1 cellular context compared by ENCODE assay signal in the genomic region with DNA sequence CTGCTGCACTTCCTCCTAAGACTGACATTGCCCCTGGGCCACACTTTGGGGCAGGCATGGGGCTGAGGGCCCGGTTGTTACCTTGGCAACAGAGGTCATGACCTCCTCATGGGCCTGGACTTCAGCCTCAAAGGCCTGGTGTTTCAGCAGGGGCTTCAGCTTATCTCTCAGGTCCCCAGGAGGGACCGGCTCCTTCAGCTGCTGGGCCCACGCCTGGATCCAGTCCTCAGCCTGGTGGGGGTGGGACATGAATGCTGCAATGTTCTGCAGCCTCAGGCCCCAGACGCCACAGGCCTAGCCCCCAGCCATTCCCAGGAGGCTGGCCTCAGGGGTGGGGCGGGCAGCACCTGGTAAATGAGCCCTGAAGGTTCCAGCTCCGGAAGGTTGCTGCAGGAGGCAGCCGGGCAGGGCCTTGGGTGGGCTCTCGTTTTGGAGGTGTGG.
TF ChIP-seq lines count a peak whose summit lies in the region.

No MANE protein-coding gene starts in this region.

TF ChIP-seq in HepG2, 621 proteins besides CTCF, POLR2A, EP300 and RAD21 (continues in another document):
- TF ChIP-seq ZNF282 (IDR thresholded peaks at IDR 0.05; ENCODE audit: partially characterized antibody) = no peak
- TF ChIP-seq, protein P1, sequence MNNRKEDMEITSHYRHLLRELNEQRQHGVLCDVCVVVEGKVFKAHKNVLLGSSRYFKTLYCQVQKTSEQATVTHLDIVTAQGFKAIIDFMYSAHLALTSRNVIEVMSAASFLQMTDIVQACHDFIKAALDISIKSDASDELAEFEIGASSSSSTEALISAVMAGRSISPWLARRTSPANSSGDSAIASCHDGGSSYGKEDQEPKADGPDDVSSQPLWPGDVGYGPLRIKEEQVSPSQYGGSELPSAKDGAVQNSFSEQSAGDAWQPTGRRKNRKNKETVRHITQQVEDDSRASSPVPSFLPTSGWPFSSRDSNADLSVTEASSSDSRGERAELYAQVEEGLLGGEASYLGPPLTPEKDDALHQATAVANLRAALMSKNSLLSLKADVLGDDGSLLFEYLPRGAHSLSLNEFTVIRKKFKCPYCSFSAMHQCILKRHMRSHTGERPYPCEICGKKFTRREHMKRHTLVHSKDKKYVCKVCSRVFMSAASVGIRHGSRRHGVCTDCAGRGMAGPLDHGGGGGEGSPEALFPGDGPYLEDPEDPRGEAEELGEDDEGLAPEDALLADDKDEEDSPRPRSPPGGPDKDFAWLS (CRISPR knock-in tag; IDR thresholded peaks at IDR 0.05; ENCODE audit: borderline replicate concordance) = 0 out of 2 replicates have a peak, but pooled peaks have one; percentile 84
- TF ChIP-seq ZNF746 (CRISPR knock-in tag; IDR thresholded peaks at IDR 0.05) = no peak
- no peak for TF ChIP-seq SALL1 (CRISPR knock-in tag; IDR thresholded peaks at IDR 0.05)
- peak; percentile 10; the same call in 1 of the 3 replicates for TF ChIP-seq MXI1 (IDR thresholded peaks at IDR 0.05; ENCODE audit: borderline replicate concordance, low read depth, low read length)
- TF ChIP-seq ZFY (CRISPR knock-in tag; IDR thresholded peaks at IDR 0.05) = peak; percentile 75
- no peak for TF ChIP-seq MAFG (CRISPR knock-in tag; IDR thresholded peaks at IDR 0.05)
- no peak for TF ChIP-seq YY1 (IDR thresholded peaks at IDR 0.05; ENCODE audit: insufficient read depth, insufficient replicate concordance, low read depth, low read length)
- TF ChIP-seq, protein P2, sequence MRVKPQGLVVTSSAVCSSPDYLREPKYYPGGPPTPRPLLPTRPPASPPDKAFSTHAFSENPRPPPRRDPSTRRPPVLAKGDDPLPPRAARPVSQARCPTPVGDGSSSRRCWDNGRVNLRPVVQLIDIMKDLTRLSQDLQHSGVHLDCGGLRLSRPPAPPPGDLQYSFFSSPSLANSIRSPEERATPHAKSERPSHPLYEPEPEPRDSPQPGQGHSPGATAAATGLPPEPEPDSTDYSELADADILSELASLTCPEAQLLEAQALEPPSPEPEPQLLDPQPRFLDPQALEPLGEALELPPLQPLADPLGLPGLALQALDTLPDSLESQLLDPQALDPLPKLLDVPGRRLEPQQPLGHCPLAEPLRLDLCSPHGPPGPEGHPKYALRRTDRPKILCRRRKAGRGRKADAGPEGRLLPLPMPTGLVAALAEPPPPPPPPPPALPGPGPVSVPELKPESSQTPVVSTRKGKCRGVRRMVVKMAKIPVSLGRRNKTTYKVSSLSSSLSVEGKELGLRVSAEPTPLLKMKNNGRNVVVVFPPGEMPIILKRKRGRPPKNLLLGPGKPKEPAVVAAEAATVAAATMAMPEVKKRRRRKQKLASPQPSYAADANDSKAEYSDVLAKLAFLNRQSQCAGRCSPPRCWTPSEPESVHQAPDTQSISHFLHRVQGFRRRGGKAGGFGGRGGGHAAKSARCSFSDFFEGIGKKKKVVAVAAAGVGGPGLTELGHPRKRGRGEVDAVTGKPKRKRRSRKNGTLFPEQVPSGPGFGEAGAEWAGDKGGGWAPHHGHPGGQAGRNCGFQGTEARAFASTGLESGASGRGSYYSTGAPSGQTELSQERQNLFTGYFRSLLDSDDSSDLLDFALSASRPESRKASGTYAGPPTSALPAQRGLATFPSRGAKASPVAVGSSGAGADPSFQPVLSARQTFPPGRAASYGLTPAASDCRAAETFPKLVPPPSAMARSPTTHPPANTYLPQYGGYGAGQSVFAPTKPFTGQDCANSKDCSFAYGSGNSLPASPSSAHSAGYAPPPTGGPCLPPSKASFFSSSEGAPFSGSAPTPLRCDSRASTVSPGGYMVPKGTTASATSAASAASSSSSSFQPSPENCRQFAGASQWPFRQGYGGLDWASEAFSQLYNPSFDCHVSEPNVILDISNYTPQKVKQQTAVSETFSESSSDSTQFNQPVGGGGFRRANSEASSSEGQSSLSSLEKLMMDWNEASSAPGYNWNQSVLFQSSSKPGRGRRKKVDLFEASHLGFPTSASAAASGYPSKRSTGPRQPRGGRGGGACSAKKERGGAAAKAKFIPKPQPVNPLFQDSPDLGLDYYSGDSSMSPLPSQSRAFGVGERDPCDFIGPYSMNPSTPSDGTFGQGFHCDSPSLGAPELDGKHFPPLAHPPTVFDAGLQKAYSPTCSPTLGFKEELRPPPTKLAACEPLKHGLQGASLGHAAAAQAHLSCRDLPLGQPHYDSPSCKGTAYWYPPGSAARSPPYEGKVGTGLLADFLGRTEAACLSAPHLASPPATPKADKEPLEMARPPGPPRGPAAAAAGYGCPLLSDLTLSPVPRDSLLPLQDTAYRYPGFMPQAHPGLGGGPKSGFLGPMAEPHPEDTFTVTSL (CRISPR knock-in tag; IDR thresholded peaks at IDR 0.05; ENCODE audit: borderline replicate concordance) = no peak
- TF ChIP-seq, protein P3, sequence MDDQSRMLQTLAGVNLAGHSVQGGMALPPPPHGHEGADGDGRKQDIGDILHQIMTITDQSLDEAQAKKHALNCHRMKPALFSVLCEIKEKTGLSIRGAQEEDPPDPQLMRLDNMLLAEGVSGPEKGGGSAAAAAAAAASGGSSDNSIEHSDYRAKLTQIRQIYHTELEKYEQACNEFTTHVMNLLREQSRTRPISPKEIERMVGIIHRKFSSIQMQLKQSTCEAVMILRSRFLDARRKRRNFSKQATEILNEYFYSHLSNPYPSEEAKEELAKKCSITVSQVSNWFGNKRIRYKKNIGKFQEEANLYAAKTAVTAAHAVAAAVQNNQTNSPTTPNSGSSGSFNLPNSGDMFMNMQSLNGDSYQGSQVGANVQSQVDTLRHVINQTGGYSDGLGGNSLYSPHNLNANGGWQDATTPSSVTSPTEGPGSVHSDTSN (CRISPR knock-in tag; IDR thresholded peaks at IDR 0.05; ENCODE audit: borderline replicate concordance) = no peak
- TF ChIP-seq RARA (CRISPR knock-in tag; IDR thresholded peaks at IDR 0.05) = peak; percentile 58; the same call in 1 of the 2 replicates
- TF ChIP-seq JDP2 (CRISPR knock-in tag; IDR thresholded peaks at IDR 0.05; ENCODE audit: borderline replicate concordance) = no peak
- TF ChIP-seq, protein P4, sequence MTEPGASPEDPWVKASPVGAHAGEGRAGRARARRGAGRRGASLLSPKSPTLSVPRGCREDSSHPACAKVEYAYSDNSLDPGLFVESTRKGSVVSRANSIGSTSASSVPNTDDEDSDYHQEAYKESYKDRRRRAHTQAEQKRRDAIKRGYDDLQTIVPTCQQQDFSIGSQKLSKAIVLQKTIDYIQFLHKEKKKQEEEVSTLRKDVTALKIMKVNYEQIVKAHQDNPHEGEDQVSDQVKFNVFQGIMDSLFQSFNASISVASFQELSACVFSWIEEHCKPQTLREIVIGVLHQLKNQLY (CRISPR knock-in tag; IDR thresholded peaks at IDR 0.05) = no peak
- TF ChIP-seq, protein P5, sequence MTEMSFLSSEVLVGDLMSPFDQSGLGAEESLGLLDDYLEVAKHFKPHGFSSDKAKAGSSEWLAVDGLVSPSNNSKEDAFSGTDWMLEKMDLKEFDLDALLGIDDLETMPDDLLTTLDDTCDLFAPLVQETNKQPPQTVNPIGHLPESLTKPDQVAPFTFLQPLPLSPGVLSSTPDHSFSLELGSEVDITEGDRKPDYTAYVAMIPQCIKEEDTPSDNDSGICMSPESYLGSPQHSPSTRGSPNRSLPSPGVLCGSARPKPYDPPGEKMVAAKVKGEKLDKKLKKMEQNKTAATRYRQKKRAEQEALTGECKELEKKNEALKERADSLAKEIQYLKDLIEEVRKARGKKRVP (CRISPR knock-in tag; IDR thresholded peaks at IDR 0.05) = no peak
- TF ChIP-seq DNMT3B (CRISPR knock-in tag; conservative IDR thresholded peaks at IDR 0.05) = no peak
- TF ChIP-seq, protein P6, sequence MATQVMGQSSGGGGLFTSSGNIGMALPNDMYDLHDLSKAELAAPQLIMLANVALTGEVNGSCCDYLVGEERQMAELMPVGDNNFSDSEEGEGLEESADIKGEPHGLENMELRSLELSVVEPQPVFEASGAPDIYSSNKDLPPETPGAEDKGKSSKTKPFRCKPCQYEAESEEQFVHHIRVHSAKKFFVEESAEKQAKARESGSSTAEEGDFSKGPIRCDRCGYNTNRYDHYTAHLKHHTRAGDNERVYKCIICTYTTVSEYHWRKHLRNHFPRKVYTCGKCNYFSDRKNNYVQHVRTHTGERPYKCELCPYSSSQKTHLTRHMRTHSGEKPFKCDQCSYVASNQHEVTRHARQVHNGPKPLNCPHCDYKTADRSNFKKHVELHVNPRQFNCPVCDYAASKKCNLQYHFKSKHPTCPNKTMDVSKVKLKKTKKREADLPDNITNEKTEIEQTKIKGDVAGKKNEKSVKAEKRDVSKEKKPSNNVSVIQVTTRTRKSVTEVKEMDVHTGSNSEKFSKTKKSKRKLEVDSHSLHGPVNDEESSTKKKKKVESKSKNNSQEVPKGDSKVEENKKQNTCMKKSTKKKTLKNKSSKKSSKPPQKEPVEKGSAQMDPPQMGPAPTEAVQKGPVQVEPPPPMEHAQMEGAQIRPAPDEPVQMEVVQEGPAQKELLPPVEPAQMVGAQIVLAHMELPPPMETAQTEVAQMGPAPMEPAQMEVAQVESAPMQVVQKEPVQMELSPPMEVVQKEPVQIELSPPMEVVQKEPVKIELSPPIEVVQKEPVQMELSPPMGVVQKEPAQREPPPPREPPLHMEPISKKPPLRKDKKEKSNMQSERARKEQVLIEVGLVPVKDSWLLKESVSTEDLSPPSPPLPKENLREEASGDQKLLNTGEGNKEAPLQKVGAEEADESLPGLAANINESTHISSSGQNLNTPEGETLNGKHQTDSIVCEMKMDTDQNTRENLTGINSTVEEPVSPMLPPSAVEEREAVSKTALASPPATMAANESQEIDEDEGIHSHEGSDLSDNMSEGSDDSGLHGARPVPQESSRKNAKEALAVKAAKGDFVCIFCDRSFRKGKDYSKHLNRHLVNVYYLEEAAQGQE (IDR thresholded peaks at IDR 0.05; ENCODE audit: borderline replicate concordance in 1 of 2, low read depth in 1 of 2, low read length in 2 of 2) = no peak
- no peak for TF ChIP-seq ZNF563 (CRISPR knock-in tag; IDR thresholded peaks at IDR 0.05)
- TF ChIP-seq, protein P7, sequence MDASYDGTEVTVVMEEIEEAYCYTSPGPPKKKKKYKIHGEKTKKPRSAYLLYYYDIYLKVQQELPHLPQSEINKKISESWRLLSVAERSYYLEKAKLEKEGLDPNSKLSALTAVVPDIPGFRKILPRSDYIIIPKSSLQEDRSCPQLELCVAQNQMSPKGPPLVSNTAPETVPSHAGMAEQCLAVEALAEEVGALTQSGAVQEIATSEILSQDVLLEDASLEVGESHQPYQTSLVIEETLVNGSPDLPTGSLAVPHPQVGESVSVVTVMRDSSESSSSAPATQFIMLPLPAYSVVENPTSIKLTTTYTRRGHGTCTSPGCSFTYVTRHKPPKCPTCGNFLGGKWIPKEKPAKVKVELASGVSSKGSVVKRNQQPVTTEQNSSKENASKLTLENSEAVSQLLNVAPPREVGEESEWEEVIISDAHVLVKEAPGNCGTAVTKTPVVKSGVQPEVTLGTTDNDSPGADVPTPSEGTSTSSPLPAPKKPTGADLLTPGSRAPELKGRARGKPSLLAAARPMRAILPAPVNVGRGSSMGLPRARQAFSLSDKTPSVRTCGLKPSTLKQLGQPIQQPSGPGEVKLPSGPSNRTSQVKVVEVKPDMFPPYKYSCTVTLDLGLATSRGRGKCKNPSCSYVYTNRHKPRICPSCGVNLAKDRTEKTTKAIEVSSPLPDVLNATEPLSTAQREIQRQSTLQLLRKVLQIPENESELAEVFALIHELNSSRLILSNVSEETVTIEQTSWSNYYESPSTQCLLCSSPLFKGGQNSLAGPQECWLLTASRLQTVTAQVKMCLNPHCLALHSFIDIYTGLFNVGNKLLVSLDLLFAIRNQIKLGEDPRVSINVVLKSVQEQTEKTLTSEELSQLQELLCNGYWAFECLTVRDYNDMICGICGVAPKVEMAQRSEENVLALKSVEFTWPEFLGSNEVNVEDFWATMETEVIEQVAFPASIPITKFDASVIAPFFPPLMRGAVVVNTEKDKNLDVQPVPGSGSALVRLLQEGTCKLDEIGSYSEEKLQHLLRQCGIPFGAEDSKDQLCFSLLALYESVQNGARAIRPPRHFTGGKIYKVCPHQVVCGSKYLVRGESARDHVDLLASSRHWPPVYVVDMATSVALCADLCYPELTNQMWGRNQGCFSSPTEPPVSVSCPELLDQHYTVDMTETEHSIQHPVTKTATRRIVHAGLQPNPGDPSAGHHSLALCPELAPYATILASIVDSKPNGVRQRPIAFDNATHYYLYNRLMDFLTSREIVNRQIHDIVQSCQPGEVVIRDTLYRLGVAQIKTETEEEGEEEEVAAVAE (CRISPR knock-in tag; IDR thresholded peaks at IDR 0.05; ENCODE audit: borderline replicate concordance) = no peak
- TF ChIP-seq, protein P8, sequence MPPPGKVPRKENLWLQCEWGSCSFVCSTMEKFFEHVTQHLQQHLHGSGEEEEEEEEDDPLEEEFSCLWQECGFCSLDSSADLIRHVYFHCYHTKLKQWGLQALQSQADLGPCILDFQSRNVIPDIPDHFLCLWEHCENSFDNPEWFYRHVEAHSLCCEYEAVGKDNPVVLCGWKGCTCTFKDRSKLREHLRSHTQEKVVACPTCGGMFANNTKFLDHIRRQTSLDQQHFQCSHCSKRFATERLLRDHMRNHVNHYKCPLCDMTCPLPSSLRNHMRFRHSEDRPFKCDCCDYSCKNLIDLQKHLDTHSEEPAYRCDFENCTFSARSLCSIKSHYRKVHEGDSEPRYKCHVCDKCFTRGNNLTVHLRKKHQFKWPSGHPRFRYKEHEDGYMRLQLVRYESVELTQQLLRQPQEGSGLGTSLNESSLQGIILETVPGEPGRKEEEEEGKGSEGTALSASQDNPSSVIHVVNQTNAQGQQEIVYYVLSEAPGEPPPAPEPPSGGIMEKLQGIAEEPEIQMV (CRISPR knock-in tag; IDR thresholded peaks at IDR 0.05; ENCODE audit: low read depth) = 0 out of 2 replicates have a peak, but pooled peaks have one; percentile 25
- peak; percentile 78 for TF ChIP-seq HNF4A (CRISPR knock-in tag; IDR thresholded peaks at IDR 0.05)
- TF ChIP-seq, protein P9, sequence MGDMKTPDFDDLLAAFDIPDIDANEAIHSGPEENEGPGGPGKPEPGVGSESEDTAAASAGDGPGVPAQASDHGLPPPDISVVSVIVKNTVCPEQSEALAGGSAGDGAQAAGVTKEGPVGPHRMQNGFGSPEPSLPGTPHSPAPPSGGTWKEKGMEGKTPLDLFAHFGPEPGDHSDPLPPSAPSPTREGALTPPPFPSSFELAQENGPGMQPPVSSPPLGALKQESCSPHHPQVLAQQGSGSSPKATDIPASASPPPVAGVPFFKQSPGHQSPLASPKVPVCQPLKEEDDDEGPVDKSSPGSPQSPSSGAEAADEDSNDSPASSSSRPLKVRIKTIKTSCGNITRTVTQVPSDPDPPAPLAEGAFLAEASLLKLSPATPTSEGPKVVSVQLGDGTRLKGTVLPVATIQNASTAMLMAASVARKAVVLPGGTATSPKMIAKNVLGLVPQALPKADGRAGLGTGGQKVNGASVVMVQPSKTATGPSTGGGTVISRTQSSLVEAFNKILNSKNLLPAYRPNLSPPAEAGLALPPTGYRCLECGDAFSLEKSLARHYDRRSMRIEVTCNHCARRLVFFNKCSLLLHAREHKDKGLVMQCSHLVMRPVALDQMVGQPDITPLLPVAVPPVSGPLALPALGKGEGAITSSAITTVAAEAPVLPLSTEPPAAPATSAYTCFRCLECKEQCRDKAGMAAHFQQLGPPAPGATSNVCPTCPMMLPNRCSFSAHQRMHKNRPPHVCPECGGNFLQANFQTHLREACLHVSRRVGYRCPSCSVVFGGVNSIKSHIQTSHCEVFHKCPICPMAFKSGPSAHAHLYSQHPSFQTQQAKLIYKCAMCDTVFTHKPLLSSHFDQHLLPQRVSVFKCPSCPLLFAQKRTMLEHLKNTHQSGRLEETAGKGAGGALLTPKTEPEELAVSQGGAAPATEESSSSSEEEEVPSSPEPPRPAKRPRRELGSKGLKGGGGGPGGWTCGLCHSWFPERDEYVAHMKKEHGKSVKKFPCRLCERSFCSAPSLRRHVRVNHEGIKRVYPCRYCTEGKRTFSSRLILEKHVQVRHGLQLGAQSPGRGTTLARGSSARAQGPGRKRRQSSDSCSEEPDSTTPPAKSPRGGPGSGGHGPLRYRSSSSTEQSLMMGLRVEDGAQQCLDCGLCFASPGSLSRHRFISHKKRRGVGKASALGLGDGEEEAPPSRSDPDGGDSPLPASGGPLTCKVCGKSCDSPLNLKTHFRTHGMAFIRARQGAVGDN (CRISPR knock-in tag; IDR thresholded peaks at IDR 0.05) = peak; percentile 60
- 0 out of 2 replicates have a peak, but pooled peaks have one; percentile 27 for TF ChIP-seq ZNF761 (CRISPR knock-in tag; conservative IDR thresholded peaks at IDR 0.05)
